ENCODE assay signal across 13 cellular contexts in the genomic region with DNA sequence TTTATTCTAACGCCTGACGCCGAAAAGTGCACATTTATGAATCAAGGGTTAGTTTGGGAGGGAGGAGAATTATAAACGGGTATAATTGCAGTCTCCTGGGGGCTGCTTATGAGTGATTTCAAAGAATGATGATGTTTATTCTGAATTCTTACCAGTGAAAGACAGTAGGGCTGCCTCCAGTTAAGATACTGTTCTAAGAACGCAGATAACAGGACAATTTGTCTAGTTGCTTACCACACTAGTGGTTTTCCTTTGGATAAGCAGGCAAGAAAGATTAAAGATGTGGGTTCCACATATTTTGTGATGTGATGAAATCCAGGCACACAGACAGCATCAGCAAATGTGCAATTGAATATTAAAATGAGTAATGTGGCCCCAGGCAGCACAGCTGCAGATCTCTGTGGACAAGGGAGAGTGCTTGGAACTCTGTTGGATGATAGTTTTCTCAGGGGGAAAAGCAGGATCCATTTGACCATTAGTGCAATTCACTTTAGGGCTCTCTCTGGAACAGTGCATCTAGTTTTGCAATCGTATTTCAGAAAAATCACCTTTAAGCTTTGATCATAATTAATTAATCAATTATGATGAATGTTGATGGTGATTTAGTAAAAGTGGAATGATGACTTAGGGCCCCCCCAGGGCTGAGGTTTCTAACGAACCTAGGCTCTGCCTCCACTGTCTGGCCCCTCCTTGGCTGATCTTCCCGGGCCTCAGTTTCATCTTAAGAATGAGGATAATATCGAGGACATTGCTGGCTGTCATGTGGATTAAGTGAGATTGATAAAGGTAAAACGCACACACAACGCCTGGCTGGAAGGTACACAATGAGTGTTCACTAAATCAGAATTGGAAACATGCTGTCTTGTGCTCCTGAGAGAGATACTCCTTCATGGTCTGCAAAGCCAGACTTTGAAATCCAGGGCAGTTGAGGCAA. TPM values are rescaled to one million over a fixed set of nuclear protein-coding genes. Genes with fewer than 3 reads are reported as not detected.
DNase-seq lines count a peak whose midpoint lies in the region; ATAC-seq and TF ChIP-seq lines count a peak whose summit lies in the region.
"Had no signal": no experiment of that assay in that cellular context is flagged by ENCODE, and none has a peak within 500 bp of the region (broad histone marks: within the 10 kb centered on the region; RNA-seq: fewer than 3 reads in every experiment).

No MANE protein-coding gene starts in this region.

- DNase-seq in Right ventricle myocardium superior (peak; percentile 4), cardiac septum (ENCODE audit: low spot score) (no peak), astrocyte of the spinal cord (ENCODE audit: low read depth, low spot score) (peak; percentile 68), left lung (no peak), substantia nigra (lab: John Stamatoyannopoulos, UW) (no peak), glomerular visceral epithelial cell (ENCODE audit: extremely low spot score) (no peak), SW480 (ENCODE audit: low spot score) (no peak)
- DNase-seq in stimulated activated CD4-positive, alpha-beta T cell treated with anti-CD3 and anti-CD28 coated beads, Interleukin-1b, Interleukin-23, amount 100 ng/mL, for 48 hours: no peak
- DNase-seq: activated CD4-positive, alpha-beta T cell treated with anti-CD3 and anti-CD28 coated beads for 48 hours; NCI-H774; stimulated activated CD4-positive, alpha-beta T cell treated with anti-CD3 and anti-CD28 coated beads, Interleukin-4, amount 100 ng/mL, for 24 hours had no signal

- peaks cover 4 to 11% of the 10 kb centered on the region in 2 donors for H3K4me1 ChIP-seq in left lung

- intact Hi-C loops in Right ventricle myocardium superior (cut with DNase I) (no loop called here), cardiac septum (cut with DNase I) (no loop called here), left lung (cut with DNase I) (no loop called here)

- H3K27ac ChIP-seq in left lung (no peak overlapping the region), substantia nigra (ENCODE audit: low read depth, low read length, poor library complexity, severe bottlenecking) (no peak overlapping the region)
- H3K27ac ChIP-seq: heart left ventricle, HL-60 had no signal

- TF ChIP-seq CTCF in astrocyte of the spinal cord (IDR thresholded peaks at IDR 0.05; ENCODE audit: low read depth, low read length): no peak
- no peak for TF ChIP-seq CTCF in left lung (IDR thresholded peaks at IDR 0.05)

- in situ Hi-C loops in astrocyte of the spinal cord (cut with HindIII; ENCODE audit: low sequenced_read_pairs): no loop called here

- H3K4me3 ChIP-seq in astrocyte of the spinal cord (ENCODE audit: low read depth, low read length) (no peak overlapping the region), left lung (no peak overlapping the region)
- H3K4me3 ChIP-seq: heart left ventricle had no signal

- peaks cover 0 to 45% of the 10 kb centered on the region in 2 donors for H3K27me3 ChIP-seq in left lung

- ATAC-seq in Right ventricle myocardium superior (ENCODE audit: poor library complexity) (no peak), left lung (peak; percentile 24)

- no peaks in the 10 kb centered on the region for H3K9me3 ChIP-seq in left lung
- H3K9me3 ChIP-seq: heart left ventricle had no signal

- H3K36me3 ChIP-seq in left lung: no peaks in the 10 kb centered on the region
- H3K36me3 ChIP-seq: heart left ventricle had no signal

RNA-seq across cellular contexts. Expression of gene SULF2, which starts 5.0 kb away (rescaled TPM):
- total RNA-seq in Right ventricle myocardium superior: 32.0 TPM
- 39.7 TPM for total RNA-seq in cardiac septum
- 10 to 100 TPM; 40.4 to 42.0 TPM for total RNA-seq in left lung

Comparison
In these comparisons a context has a peak if more than half of its experiments do, and no peak if none do; other contexts are left out.
1. DNase-seq: peak in Right ventricle myocardium superior (single experiment) and astrocyte of the spinal cord (single experiment); none in cardiac septum (single experiment), left lung (0 of 2), stimulated activated CD4-positive, alpha-beta T cell treated with anti-CD3 and anti-CD28 coated beads, Interleukin-1b, Interleukin-23, amount 100 ng/mL, for 48 hours (single experiment), substantia nigra (0 of 49), glomerular visceral epithelial cell (single experiment) and SW480 (single experiment).